In the genomic region with DNA sequence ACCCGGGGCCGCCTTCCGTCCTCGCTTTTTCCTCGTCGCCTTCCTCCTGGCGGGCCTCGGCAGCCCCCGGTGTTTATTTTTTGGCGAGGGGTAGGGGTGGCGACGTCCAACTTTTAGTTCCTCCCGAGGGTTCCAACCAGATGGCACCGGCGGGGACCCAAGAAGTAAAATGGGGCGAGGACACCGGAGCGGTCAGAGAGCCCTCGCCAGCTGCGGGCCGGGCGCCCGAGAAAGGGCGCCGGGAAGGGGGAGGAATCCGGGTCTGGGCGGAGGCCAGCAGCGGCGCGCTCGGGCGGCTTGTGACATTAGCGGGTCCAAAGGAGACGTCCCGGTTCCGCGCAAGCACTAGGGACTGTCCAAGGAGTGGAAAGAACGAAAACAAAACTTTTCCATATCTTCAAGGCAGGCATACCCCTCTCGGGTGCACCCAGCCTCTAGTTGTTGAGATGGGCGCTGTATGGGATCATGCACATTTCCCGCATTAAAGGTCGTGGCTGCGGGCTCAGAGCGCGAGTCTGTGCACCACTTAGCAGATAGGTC, we compare ENCODE assay signal across 1 cellular context.
TF ChIP-seq lines count a peak whose summit lies in the region.

No MANE protein-coding gene starts in this region.

TF ChIP-seq in H1, 55 proteins besides CTCF, POLR2A, EP300 and RAD21:
- TF ChIP-seq CTBP2 (IDR thresholded peaks at IDR 0.05; ENCODE audit: borderline replicate concordance, insufficient read depth, insufficient read length, low read length) = no peak
- no peak for TF ChIP-seq RNF2 (IDR thresholded peaks at IDR 0.05; ENCODE audit: borderline replicate concordance, low read depth, low read length, missing control alignments, poor library complexity, severe bottlenecking)
- TF ChIP-seq BRCA1 (IDR thresholded peaks at IDR 0.05; ENCODE audit: low read depth, low read length) = no peak
- TF ChIP-seq KDM4A (IDR thresholded peaks at IDR 0.05; ENCODE audit: low read depth, low read length, severe bottlenecking) = peak; percentile 58
- TF ChIP-seq KDM1A (IDR thresholded peaks at IDR 0.05; ENCODE audit: borderline replicate concordance, low read length) = 0 out of 2 replicates have a peak, but pooled peaks have one; percentile 24
- TF ChIP-seq PHF8 (conservative IDR thresholded peaks at IDR 0.05; ENCODE audit: low read depth, low read length) = 0 out of 2 replicates have a peak, but pooled peaks have one; percentile 17
- TF ChIP-seq TBP (IDR thresholded peaks at IDR 0.05; ENCODE audit: low read depth, low read length) = 0 out of 2 replicates have a peak, but pooled peaks have one; percentile 5
- peak; percentile 13; the same call in 1 of the 2 replicates for TF ChIP-seq TAF1 (IDR thresholded peaks at IDR 0.05; ENCODE audit: low read depth, low read length)
- TF ChIP-seq SIN3A (conservative IDR thresholded peaks at IDR 0.05 in 1 of 2, IDR thresholded peaks at IDR 0.05 in 1 of 2; ENCODE audit: low read depth in 1 of 2, low read length in 2 of 2) = peak in 1 of 2 experiments; percentile 68; a peak in 2 of 4 replicates
TF ChIP-seq in H1: peak in this region for 6.
